ENCODE assay signal across 8 cellular contexts in the genomic region with DNA sequence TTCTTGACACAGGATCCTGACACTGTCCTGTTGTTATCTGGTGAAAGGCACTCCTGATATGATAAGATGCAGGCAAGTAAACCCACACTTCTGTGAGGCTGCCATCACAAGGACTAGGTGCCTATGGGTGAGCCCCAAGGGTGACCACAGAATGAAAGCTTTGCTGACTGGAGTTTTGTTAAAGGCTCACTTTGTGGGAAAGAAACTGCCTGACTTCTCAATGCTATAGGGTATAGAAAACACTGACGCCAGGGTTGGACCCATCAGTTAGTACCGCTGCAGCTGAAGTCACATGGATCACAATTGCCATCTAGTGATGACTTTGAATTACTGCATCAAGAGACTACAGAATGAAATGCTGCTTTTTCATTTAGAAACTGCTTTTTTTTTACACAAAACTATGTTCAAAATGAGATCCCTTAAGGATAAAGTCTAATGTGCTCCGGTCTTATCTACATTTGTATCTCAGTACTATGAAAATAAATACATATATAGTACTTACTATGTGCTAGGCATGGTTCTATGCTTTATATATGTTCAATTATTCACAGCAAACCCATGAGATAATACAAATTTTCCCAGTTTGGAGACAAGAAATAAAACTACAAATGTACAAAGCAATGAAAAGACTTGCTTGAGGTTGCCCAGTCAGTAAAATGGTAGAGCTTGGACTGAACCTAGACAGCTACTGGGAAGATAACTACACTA.
DNase-seq lines count a peak whose midpoint lies in the region; ATAC-seq and TF ChIP-seq lines count a peak whose summit lies in the region.

No MANE protein-coding gene starts in this region.

- peaks cover 40% of the 10 kb centered on the region for H3K36me3 Mint-ChIP-seq in chondrocyte (ENCODE audit: low read depth)

- H3K27me3 Mint-ChIP-seq in chondrocyte (ENCODE audit: low read depth), result no peaks in the 10 kb centered on the region

- TF ChIP-seq RAD21 in Ishikawa (IDR thresholded peaks at IDR 0.05; ENCODE audit: low read depth), result peak; percentile 87
- TF ChIP-seq RAD21 in liver (IDR thresholded peaks at IDR 0.05), result peak; percentile 84 to 87

- no peak overlapping the region for H3K4me3 Mint-ChIP-seq in chondrocyte (ENCODE audit: unreplicated experiment)

- H3K27me3 ChIP-seq in liver (ENCODE audit: control insufficient read depth in 4 of 4, insufficient read depth in 4 of 4, low read length in 3 of 4), result peaks cover 0 to 4% (median 0%) of the 10 kb centered on the region in 4 donors
- H3K27me3 ChIP-seq in upper lobe of right lung, result no peaks in the 10 kb centered on the region

- intact Hi-C loops in upper lobe of right lung (cut with DNase I), result no loop called here

- H3K4me3 ChIP-seq in liver (ENCODE audit: low read depth in 1 of 3, low read length in 3 of 3) (no peak overlapping the region), upper lobe of right lung (no peak overlapping the region)

- TF ChIP-seq EP300 in Ishikawa (IDR thresholded peaks at IDR 0.05; ENCODE audit: borderline replicate concordance), result no peak

- H3K4me1 Mint-ChIP-seq in chondrocyte (ENCODE audit: low read depth), result peaks cover 77% of the 10 kb centered on the region

- ATAC-seq in GM21717 (IDR thresholded peaks at IDR 0.05; ENCODE audit: unreplicated experiment), result peak; percentile 76
- peak; percentile 91 for ATAC-seq in upper lobe of right lung

- H3K4me1 ChIP-seq in liver (ENCODE audit: control insufficient read depth in 4 of 4, insufficient read depth in 4 of 4, low read length in 3 of 4) (no peaks in the 10 kb centered on the region), upper lobe of right lung (no peaks in the 10 kb centered on the region)

- no peaks in the 10 kb centered on the region for H3K9me3 Mint-ChIP-seq in chondrocyte (ENCODE audit: low read depth)

- peak; percentile 85 for TF ChIP-seq CTCF in chondrocyte (IDR thresholded peaks at IDR 0.05)
- peak; percentile 69 for TF ChIP-seq CTCF in liver (IDR thresholded peaks at IDR 0.05; ENCODE audit: low read depth, low read length, missing input control)
- peak; percentile 74 for TF ChIP-seq CTCF in upper lobe of right lung (IDR thresholded peaks at IDR 0.05)

- H3K27ac Mint-ChIP-seq in chondrocyte (ENCODE audit: unreplicated experiment), result peak overlapping the region; percentile 83

- 2% methylated on average over 3 of the region's 3 CpGs for WGBS in liver

- H3K9me3 ChIP-seq in liver (ENCODE audit: control insufficient read depth in 4 of 4, low read length in 3 of 4), result no peaks in the 10 kb centered on the region
- no peaks in the 10 kb centered on the region for H3K9me3 ChIP-seq in upper lobe of right lung

- H3K27ac ChIP-seq in liver (ENCODE audit: low read depth in 1 of 2, low read length in 2 of 2) (no peak overlapping the region), upper lobe of right lung (no peak overlapping the region)

- H3K9ac ChIP-seq in liver (ENCODE audit: low read depth in 1 of 2, low read length in 2 of 2), result no peak overlapping the region

- peak; percentile 15 for DNase-seq in stimulated activated CD4-positive, alpha-beta T cell treated with anti-CD3 and anti-CD28 coated beads, Interleukin-15, amount 100 ng/mL, for 24 hours
- no peak for DNase-seq in stimulated activated CD4-positive, alpha-beta T cell treated with anti-CD3 and anti-CD28 coated beads, Interleukin-4, amount 100 ng/mL, for 1 hour
- DNase-seq in RPMI8226 (peak; percentile 47), chondrocyte (ENCODE audit: low spot score) (no peak), upper lobe of right lung (no peak)

- H3K36me3 ChIP-seq in liver (ENCODE audit: control insufficient read depth in 4 of 4, insufficient read depth in 3 of 4, low read depth in 1 of 4, low read length in 3 of 4), result no peaks in the 10 kb centered on the region
- H3K36me3 ChIP-seq in upper lobe of right lung, result no peaks in the 10 kb centered on the region

TF ChIP-seq in Ishikawa, 13 proteins besides CTCF, POLR2A, EP300 and RAD21:
- no peak for TF ChIP-seq FOXM1 (IDR thresholded peaks at IDR 0.05; ENCODE audit: borderline replicate concordance, low read depth)
- no peak for TF ChIP-seq NFIC (IDR thresholded peaks at IDR 0.05)
- no peak for TF ChIP-seq CREB1 (IDR thresholded peaks at IDR 0.05; ENCODE audit: low read depth)
- TF ChIP-seq TAF1 (IDR thresholded peaks at IDR 0.05; ENCODE audit: low read depth), result no peak
- TF ChIP-seq, protein P1, sequence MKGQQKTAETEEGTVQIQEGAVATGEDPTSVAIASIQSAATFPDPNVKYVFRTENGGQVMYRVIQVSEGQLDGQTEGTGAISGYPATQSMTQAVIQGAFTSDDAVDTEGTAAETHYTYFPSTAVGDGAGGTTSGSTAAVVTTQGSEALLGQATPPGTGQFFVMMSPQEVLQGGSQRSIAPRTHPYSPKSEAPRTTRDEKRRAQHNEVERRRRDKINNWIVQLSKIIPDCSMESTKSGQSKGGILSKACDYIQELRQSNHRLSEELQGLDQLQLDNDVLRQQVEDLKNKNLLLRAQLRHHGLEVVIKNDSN (IDR thresholded peaks at IDR 0.05), result no peak
- TF ChIP-seq EGR1 (IDR thresholded peaks at IDR 0.05), result no peak

TF ChIP-seq in liver, 16 proteins besides CTCF, POLR2A, EP300 and RAD21:
- TF ChIP-seq, protein P2, sequence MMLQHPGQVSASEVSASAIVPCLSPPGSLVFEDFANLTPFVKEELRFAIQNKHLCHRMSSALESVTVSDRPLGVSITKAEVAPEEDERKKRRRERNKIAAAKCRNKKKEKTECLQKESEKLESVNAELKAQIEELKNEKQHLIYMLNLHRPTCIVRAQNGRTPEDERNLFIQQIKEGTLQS (IDR thresholded peaks at IDR 0.05), result no peak
- no peak for TF ChIP-seq TAF1 (conservative IDR thresholded peaks at IDR 0.05)
- TF ChIP-seq FOXA2 (IDR thresholded peaks at IDR 0.05), result no peak
- TF ChIP-seq FOXA1 (IDR thresholded peaks at IDR 0.05), result no peak
- no peak for TF ChIP-seq HNF4A (conservative IDR thresholded peaks at IDR 0.05)
- no peak for TF ChIP-seq JUND (IDR thresholded peaks at IDR 0.05)
- no peak for TF ChIP-seq SP1 (IDR thresholded peaks at IDR 0.05)
- no peak for TF ChIP-seq RXRA (IDR thresholded peaks at IDR 0.05)
- no peak for TF ChIP-seq HNF4G (IDR thresholded peaks at IDR 0.05)
- no peak for TF ChIP-seq EGR1 (IDR thresholded peaks at IDR 0.05; ENCODE audit: low read depth in 2 of 2)
- no peak for TF ChIP-seq MAX (IDR thresholded peaks at IDR 0.05)
- TF ChIP-seq NR2F2 (IDR thresholded peaks at IDR 0.05), result no peak
- no peak for TF ChIP-seq GABPA (IDR thresholded peaks at IDR 0.05 in 1 of 2, conservative IDR thresholded peaks at IDR 0.05 in 1 of 2)
- TF ChIP-seq YY1 (IDR thresholded peaks at IDR 0.05), result no peak
- TF ChIP-seq, protein P3, sequence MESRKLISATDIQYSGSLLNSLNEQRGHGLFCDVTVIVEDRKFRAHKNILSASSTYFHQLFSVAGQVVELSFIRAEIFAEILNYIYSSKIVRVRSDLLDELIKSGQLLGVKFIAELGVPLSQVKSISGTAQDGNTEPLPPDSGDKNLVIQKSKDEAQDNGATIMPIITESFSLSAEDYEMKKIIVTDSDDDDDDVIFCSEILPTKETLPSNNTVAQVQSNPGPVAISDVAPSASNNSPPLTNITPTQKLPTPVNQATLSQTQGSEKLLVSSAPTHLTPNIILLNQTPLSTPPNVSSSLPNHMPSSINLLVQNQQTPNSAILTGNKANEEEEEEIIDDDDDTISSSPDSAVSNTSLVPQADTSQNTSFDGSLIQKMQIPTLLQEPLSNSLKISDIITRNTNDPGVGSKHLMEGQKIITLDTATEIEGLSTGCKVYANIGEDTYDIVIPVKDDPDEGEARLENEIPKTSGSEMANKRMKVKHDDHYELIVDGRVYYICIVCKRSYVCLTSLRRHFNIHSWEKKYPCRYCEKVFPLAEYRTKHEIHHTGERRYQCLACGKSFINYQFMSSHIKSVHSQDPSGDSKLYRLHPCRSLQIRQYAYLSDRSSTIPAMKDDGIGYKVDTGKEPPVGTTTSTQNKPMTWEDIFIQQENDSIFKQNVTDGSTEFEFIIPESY (IDR thresholded peaks at IDR 0.05), result no peak
- no peak for TF ChIP-seq REST (IDR thresholded peaks at IDR 0.05)

Comparison
In these comparisons a context has a peak if more than half of its experiments do, and no peak if none do; other contexts are left out.
1. DNase-seq: peak in stimulated activated CD4-positive, alpha-beta T cell treated with anti-CD3 and anti-CD28 coated beads, Interleukin-15, amount 100 ng/mL, for 24 hours (single experiment) and RPMI8226 (single experiment); none in stimulated activated CD4-positive, alpha-beta T cell treated with anti-CD3 and anti-CD28 coated beads, Interleukin-4, amount 100 ng/mL, for 1 hour (single experiment), chondrocyte (single experiment) and upper lobe of right lung (single experiment).
2. Peak in every context shown above with its lines, with median percentiles within 50 percentile points of each other: CTCF ChIP-seq.